ENCODE assay signal across 9 cellular contexts in genomic region chr2:84631047-84631446, GRCh38.
A peak's percentile ranks its signal among the peaks of the same experiment; 100 is the strongest.
DNase-seq lines count a peak whose midpoint lies in the region; ATAC-seq and TF ChIP-seq lines count a peak whose summit lies in the region.
"Had no signal": no experiment of that assay in that cellular context is flagged by ENCODE, and none has a peak within 500 bp of the region (broad histone marks: within the 10 kb centered on the region; RNA-seq: fewer than 3 reads in every experiment).

No MANE protein-coding gene starts in this region.

- H3K4me1 ChIP-seq in mammary epithelial cell (ENCODE audit: insufficient read depth, low read length) = no peaks in the 10 kb centered on the region
- peaks cover 0 to 11% (median 3%) of the 10 kb centered on the region in 4 donors for H3K4me1 ChIP-seq in right lobe of liver

- no peak overlapping the region for H3K9ac ChIP-seq in mammary epithelial cell (ENCODE audit: insufficient read depth, low read length)

- in situ Hi-C loops in mammary epithelial cell (cut with MboI; ENCODE audit: low sequenced_read_pairs in 2 of 2) = loop anchor here in 1 of 2 donors (25.0 kb wide), 1 partner anchor 231 kb away; no protein-coding TSS in a partner anchor

- ATAC-seq in CD4-positive, alpha-beta T cell (ENCODE audit: poor library complexity) = peak; percentile 70
- ATAC-seq in GM18858 (IDR thresholded peaks at IDR 0.05; ENCODE audit: unreplicated experiment) (peak; percentile 61), right lobe of liver (peak; percentile 44 to 77 (median 61))

- dilution Hi-C loops in mammary epithelial cell (cut with HindIII; ENCODE audit: low sequenced_read_pairs) = no loop called here

- no peak overlapping the region for H3K4me3 ChIP-seq in mammary epithelial cell (replicated peaks in 1 of 3; ENCODE audit: insufficient read depth in 1 of 3, low read depth in 2 of 3, low read length in 3 of 3)
- H3K4me3 ChIP-seq in right lobe of liver = no peak overlapping the region

- no peaks in the 10 kb centered on the region for H3K36me3 Mint-ChIP-seq in CD4-positive, alpha-beta T cell (ENCODE audit: low read depth)

- no peak overlapping the region for H3K27ac Mint-ChIP-seq in CD4-positive, alpha-beta T cell
- H3K27ac Mint-ChIP-seq: T-helper 1 cell treated with Interleukin-12 subunit alpha and Interleukin-12 subunit beta and Interleukin-4 antibody, amounts not matched to agents 30 μg/mL and 1 μg/mL, for 36 hours had no signal

- H3K27me3 Mint-ChIP-seq in CD4-positive, alpha-beta T cell = no peaks in the 10 kb centered on the region

- POLR2A ChIA-PET in CD4-positive, alpha-beta T cell (lab: Charles Lee) = interaction anchor here (0.6 to 1.5 kb wide), 4 partner anchors 100 to 295 kb away, joined by 3 to 4 read pairs (median 4); partner anchors contain the start of gene DNAH6

- H3K4me2 ChIP-seq in mammary epithelial cell (ENCODE audit: insufficient read depth, low read depth, low read length) = no peak overlapping the region

- intact Hi-C loops in CD4-positive, alpha-beta T cell (cut with DNase I, micrococcal nuclease) = loop anchor here (1.0 to 5.0 kb wide), 4 partner anchors 79 to 296 kb away; no protein-coding TSS in a partner anchor
- intact Hi-C loops in mammary epithelial cell (cut with micrococcal nuclease) = loop anchor here (1.0 to 5.0 kb wide), 5 partner anchors 105 to 316 kb away; no protein-coding TSS in a partner anchor
- intact Hi-C loops in right lobe of liver (cut with DNase I) = no loop called here

- no peak for DNase-seq in CD4-positive, alpha-beta T cell
- peak; percentile 28 for DNase-seq in NCI-H1092 treated with DMSO at 0.1 percent for 48 hours (lab: John Stamatoyannopoulos, UW)
- peak; percentile 24 for DNase-seq in mammary epithelial cell
- DNase-seq in right lobe of liver = no peak
- DNase-seq in NCI-H446 treated with DMSO at 0.1 percent for 48 hours (lab: John Stamatoyannopoulos, UW) = no peak
- DNase-seq in GF-D8 (lab: John Stamatoyannopoulos, UW) = no peak
- no peak for DNase-seq in NCI-H226

- no TSS peak for BruUV-seq in mammary epithelial cell (replicated peaks; lab: Mats Ljungman, UMichigan)

- H4K20me1 ChIP-seq in mammary epithelial cell (ENCODE audit: insufficient read depth, low read length) = no peaks in the 10 kb centered on the region

- peak; percentile 67 for TF ChIP-seq CTCF in CD4-positive, alpha-beta T cell (IDR thresholded peaks at IDR 0.05)
- peak; percentile 65 to 69 for TF ChIP-seq CTCF in mammary epithelial cell (conservative IDR thresholded peaks at IDR 0.05 in 1 of 2, IDR thresholded peaks at IDR 0.05 in 1 of 2; ENCODE audit: extremely low read depth in 1 of 2, insufficient read depth in 1 of 2, low read depth in 1 of 2, low read length in 2 of 2)
- TF ChIP-seq CTCF in right lobe of liver (IDR thresholded peaks at IDR 0.05) = peak; percentile 45 to 53 (median 48)

- no peak overlapping the region for H3K4me3 Mint-ChIP-seq in CD4-positive, alpha-beta T cell
- H3K4me3 Mint-ChIP-seq: T-helper 1 cell treated with Interleukin-12 subunit alpha and Interleukin-12 subunit beta and Interleukin-4 antibody, amounts not matched to agents 30 μg/mL and 1 μg/mL, for 36 hours had no signal

- H3K27ac ChIP-seq in CD4-positive, alpha-beta T cell (ENCODE audit: low read depth, low read length) = no peak overlapping the region
- H3K27ac ChIP-seq in mammary epithelial cell (ENCODE audit: insufficient read depth, low read depth, low read length) (no peak overlapping the region), right lobe of liver (no peak overlapping the region)

- 21% methylated on average over 6 of the region's 6 CpGs for WGBS in mammary epithelial cell (ENCODE audit: low coverage, missing lambda C conversion rate)
- WGBS in right lobe of liver (ENCODE audit: insufficient coverage, low coverage, low lambda C conversion rate, missing lambda C conversion rate) = 63% methylated on average over 6 of the region's 6 CpGs

- no peaks in the 10 kb centered on the region for H3K79me2 ChIP-seq in mammary epithelial cell (ENCODE audit: insufficient read depth, low read length)

- no peaks in the 10 kb centered on the region for H3K9me3 ChIP-seq in CD4-positive, alpha-beta T cell (ENCODE audit: control insufficient read depth, low read length)
- H3K9me3 ChIP-seq in mammary epithelial cell (replicated peaks; ENCODE audit: insufficient read depth, low read length) = no peaks in the 10 kb centered on the region
- H3K9me3 ChIP-seq in right lobe of liver = no peaks in the 10 kb centered on the region

- no peaks in the 10 kb centered on the region for H3K36me3 ChIP-seq in mammary epithelial cell (ENCODE audit: insufficient read depth, low read length)
- no peaks in the 10 kb centered on the region for H3K36me3 ChIP-seq in right lobe of liver

- TF ChIP-seq POLR2A in right lobe of liver (IDR thresholded peaks at IDR 0.05) = no peak

- no peaks in the 10 kb centered on the region for H3K27me3 ChIP-seq in CD4-positive, alpha-beta T cell (ENCODE audit: control insufficient read depth, insufficient read depth, low read length)
- H3K27me3 ChIP-seq in mammary epithelial cell (ENCODE audit: insufficient read depth, low read length) (no peaks in the 10 kb centered on the region), right lobe of liver (no peaks in the 10 kb centered on the region)

- H2AFZ ChIP-seq in mammary epithelial cell (ENCODE audit: low read depth, low read length) = no peak overlapping the region

- H3K9me3 Mint-ChIP-seq in CD4-positive, alpha-beta T cell = no peaks in the 10 kb centered on the region
- H3K9me3 Mint-ChIP-seq: T-helper 1 cell treated with Interleukin-12 subunit alpha and Interleukin-12 subunit beta and Interleukin-4 antibody, amounts not matched to agents 30 μg/mL and 1 μg/mL, for 36 hours had no signal

- CTCF ChIA-PET in CD4-positive, alpha-beta T cell (lab: Charles Lee) = interaction anchor here (0.9 to 2.5 kb wide), 3 partner anchors 22 to 295 kb away, joined by 5 to 13 read pairs (median 9); no protein-coding TSS in a partner anchor
- CTCF ChIA-PET in mammary epithelial cell (lab: Charles Lee; ENCODE audit: low non-redundant PET) = no interaction called here

- H3K4me1 Mint-ChIP-seq in CD4-positive, alpha-beta T cell (ENCODE audit: low read depth) = peaks cover 48% of the 10 kb centered on the region

Comparison
In these comparisons a context has a peak if more than half of its experiments do, and no peak if none do; other contexts are left out.
1. DNase-seq: peak in NCI-H1092 treated with DMSO at 0.1 percent for 48 hours (single experiment) and mammary epithelial cell (single experiment); none in CD4-positive, alpha-beta T cell (0 of 10), right lobe of liver (0 of 3), NCI-H446 treated with DMSO at 0.1 percent for 48 hours (single experiment), GF-D8 (single experiment) and NCI-H226 (single experiment).
2. intact Hi-C loops: an anchor here in CD4-positive, alpha-beta T cell (1.0 to 5.0 kb wide) and mammary epithelial cell (1.0 to 5.0 kb wide); none called in right lobe of liver.
3. Peak in every context shown above with its lines, with median percentiles within 50 percentile points of each other: ATAC-seq and CTCF ChIP-seq.